ENCODE assay signal across 1 cellular context in the genomic region with DNA sequence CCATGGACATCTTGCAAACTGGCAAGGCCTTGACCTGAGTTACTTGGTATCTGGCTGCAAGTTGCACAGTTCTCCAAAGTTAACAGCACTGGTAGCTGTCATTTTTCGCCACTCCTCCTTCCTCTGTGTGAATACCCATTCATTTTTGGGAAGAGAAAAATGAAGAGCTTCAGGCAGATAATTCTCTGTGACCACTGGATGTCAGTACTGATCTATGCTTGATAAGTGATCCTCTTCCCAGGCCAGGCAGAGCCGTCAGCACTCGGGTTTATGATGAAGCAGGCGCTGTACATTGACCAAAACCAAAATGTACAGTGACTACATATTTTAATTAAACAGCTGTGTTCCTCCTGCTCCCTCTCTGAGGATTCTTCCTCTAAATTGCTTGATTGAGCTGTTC.
TF ChIP-seq lines count a peak whose summit lies in the region.

No MANE protein-coding gene starts in this region.

TF ChIP-seq in GM12878, 131 proteins besides CTCF, POLR2A, EP300 and RAD21 (continued from another document):
- TF ChIP-seq, protein P1, sequence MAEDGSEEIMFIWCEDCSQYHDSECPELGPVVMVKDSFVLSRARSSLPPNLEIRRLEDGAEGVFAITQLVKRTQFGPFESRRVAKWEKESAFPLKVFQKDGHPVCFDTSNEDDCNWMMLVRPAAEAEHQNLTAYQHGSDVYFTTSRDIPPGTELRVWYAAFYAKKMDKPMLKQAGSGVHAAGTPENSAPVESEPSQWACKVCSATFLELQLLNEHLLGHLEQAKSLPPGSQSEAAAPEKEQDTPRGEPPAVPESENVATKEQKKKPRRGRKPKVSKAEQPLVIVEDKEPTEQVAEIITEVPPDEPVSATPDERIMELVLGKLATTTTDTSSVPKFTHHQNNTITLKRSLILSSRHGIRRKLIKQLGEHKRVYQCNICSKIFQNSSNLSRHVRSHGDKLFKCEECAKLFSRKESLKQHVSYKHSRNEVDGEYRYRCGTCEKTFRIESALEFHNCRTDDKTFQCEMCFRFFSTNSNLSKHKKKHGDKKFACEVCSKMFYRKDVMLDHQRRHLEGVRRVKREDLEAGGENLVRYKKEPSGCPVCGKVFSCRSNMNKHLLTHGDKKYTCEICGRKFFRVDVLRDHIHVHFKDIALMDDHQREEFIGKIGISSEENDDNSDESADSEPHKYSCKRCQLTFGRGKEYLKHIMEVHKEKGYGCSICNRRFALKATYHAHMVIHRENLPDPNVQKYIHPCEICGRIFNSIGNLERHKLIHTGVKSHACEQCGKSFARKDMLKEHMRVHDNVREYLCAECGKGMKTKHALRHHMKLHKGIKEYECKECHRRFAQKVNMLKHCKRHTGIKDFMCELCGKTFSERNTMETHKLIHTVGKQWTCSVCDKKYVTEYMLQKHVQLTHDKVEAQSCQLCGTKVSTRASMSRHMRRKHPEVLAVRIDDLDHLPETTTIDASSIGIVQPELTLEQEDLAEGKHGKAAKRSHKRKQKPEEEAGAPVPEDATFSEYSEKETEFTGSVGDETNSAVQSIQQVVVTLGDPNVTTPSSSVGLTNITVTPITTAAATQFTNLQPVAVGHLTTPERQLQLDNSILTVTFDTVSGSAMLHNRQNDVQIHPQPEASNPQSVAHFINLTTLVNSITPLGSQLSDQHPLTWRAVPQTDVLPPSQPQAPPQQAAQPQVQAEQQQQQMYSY (CRISPR knock-in tag; IDR thresholded peaks at IDR 0.05): no peak
- TF ChIP-seq FOXK2 (IDR thresholded peaks at IDR 0.05) (no peak), PAX5 (IDR thresholded peaks at IDR 0.05; ENCODE audit: borderline replicate concordance, low read depth, low read length) (no peak)
- TF ChIP-seq, protein P2, sequence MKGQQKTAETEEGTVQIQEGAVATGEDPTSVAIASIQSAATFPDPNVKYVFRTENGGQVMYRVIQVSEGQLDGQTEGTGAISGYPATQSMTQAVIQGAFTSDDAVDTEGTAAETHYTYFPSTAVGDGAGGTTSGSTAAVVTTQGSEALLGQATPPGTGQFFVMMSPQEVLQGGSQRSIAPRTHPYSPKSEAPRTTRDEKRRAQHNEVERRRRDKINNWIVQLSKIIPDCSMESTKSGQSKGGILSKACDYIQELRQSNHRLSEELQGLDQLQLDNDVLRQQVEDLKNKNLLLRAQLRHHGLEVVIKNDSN (IDR thresholded peaks at IDR 0.05; ENCODE audit: borderline replicate concordance, extremely low read length, insufficient read depth, low read depth, low read length): no peak
TF ChIP-seq in GM12878: peak in this region for 0.
